Comparison of ENCODE assay signal across 21 cellular contexts in the genomic region with DNA sequence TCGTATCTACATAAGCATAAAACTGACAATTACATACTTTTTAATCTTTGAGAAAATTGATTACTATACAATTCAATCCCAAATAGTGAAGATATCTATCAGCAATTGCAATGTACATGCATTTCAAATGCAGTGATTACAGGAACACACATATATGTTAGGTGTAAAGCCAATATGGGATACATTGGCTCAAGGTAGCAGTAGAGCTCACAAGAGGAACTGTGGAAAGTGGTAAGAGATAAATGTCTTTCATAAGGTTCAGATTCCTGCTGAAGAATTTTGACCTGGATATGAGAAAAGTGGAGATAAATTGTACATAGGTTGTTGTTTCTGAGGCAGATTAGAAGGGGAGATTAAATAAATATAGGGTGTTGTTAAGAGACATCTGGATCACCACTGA.
DNase-seq lines count a peak whose midpoint lies in the region; ATAC-seq and TF ChIP-seq lines count a peak whose summit lies in the region.
"Had no signal": no experiment of that assay in that cellular context is flagged by ENCODE, and none has a peak within 500 bp of the region (broad histone marks: within the 10 kb centered on the region; RNA-seq: fewer than 3 reads in every experiment).

No MANE protein-coding gene starts in this region.

- DNase-seq in COR-L47 (lab: John Stamatoyannopoulos, UW) (peak; percentile 7), HCT116 (ENCODE audit: low read depth, low spot score) (no peak), renal cortical epithelial cell (ENCODE audit: low read depth) (peak; percentile 13), OCI-M1 (lab: John Stamatoyannopoulos, UW) (no peak), NCI-H82 treated with DMSO at 0.1 percent for 48 hours (lab: John Stamatoyannopoulos, UW; ENCODE audit: unreplicated experiment) (no peak)
- DNase-seq: activated CD4-positive, alpha-beta memory T cell treated with anti-CD3 and anti-CD28 coated beads for 36 hours; activated CD4-positive, CD25-positive, alpha-beta regulatory T cell; activated effector memory CD4-positive, alpha-beta T cell treated with anti-CD3 and anti-CD28 coated beads, Interleukin-2, amount 50 U/mL, for 16 hours; activated naive CD8-positive, alpha-beta T cell treated with anti-CD3 and anti-CD28 coated beads, Interleukin-2, amount 10 ng/mL, durations not matched to agents 7 days and 5 days; AML-193; CD8-positive, alpha-beta memory T cell; cerebellar nuclear complex; mammary epithelial cell; NCI-H1092; NCI-H2029; NCI-H526 treated with DMSO at 0.1 percent for 48 hours; SW 1271 had no signal

- H2AFZ ChIP-seq in HCT116 (ENCODE audit: low read depth, low read length, poor library complexity, severe bottlenecking) = peak overlapping the region; percentile 55

- no peak for TF ChIP-seq POLR2A in HCT116 (IDR thresholded peaks at IDR 0.05; ENCODE audit: borderline replicate concordance, extremely low read depth, insufficient read depth, insufficient read length)

- POLR2A ChIA-PET in HCT116 (lab: Charles Lee) = no interaction called here

- no peaks in the 10 kb centered on the region for H3K36me3 ChIP-seq in HCT116 (ENCODE audit: control insufficient read depth in 1 of 2, insufficient read depth in 2 of 2, low read length in 2 of 2)
- H3K36me3 ChIP-seq: vagina had no signal

- H3K79me2 ChIP-seq in HCT116 (ENCODE audit: insufficient read depth, low read length) = no peaks in the 10 kb centered on the region

- H3K27ac ChIP-seq in HCT116 (ENCODE audit: low read depth, low read length) (no peak overlapping the region), VCaP (no peak overlapping the region)
- H3K27ac ChIP-seq: vagina had no signal

- no TSS peak for BruUV-seq in HCT116 (replicated peaks; lab: Mats Ljungman, UMichigan)

- RAD21 ChIA-PET in HCT116 (lab: Charles Lee; ENCODE audit: low non-redundant PET in 1 of 2, low total read pairs in 2 of 2, uncharacterized antibody in 2 of 2, unreplicated experiment in 2 of 2) = no interaction called here

- no peaks in the 10 kb centered on the region for H3K4me1 ChIP-seq in HCT116 (ENCODE audit: control insufficient read depth in 1 of 2, insufficient read depth in 2 of 2, low read length in 2 of 2)
- H3K4me1 ChIP-seq: vagina had no signal

- no peak overlapping the region for H3K4me3 ChIP-seq in HCT116 (replicated peaks in 1 of 2; ENCODE audit: low read depth in 1 of 2, low read length in 2 of 2)
- H3K4me3 ChIP-seq: vagina had no signal

- no peaks in the 10 kb centered on the region for H3K27me3 ChIP-seq in HCT116 (ENCODE audit: insufficient read depth, low read length)
- H3K27me3 ChIP-seq: vagina had no signal

- no peaks in the 10 kb centered on the region for H3K9me2 ChIP-seq in HCT116 (ENCODE audit: insufficient read depth)

- TF ChIP-seq RAD21 in HCT116 (IDR thresholded peaks at IDR 0.05; ENCODE audit: low read depth) = peak; percentile 46

- no peak overlapping the region for H3K4me2 ChIP-seq in HCT116 (ENCODE audit: low read length)

- peak in 2 of 3 experiments; percentile 25 to 39; a peak in 2 of 6 replicates for TF ChIP-seq CTCF in HCT116 (IDR thresholded peaks at IDR 0.05 in 2 of 3, conservative IDR thresholded peaks at IDR 0.05 in 1 of 3; ENCODE audit: borderline replicate concordance in 1 of 3, insufficient read depth in 1 of 3, low read depth in 2 of 3, low read length in 2 of 3)
- peak; percentile 69 for TF ChIP-seq CTCF in VCaP (conservative IDR thresholded peaks at IDR 0.05)

- H3K9ac ChIP-seq in HCT116 (ENCODE audit: low read length) = no peak overlapping the region

- H3K9me3 ChIP-seq in HCT116 (ENCODE audit: control insufficient read depth in 1 of 2, insufficient read depth in 1 of 2, low read depth in 1 of 2, low read length in 2 of 2) = no peaks in the 10 kb centered on the region
- H3K9me3 ChIP-seq: vagina had no signal

- CTCF ChIA-PET in HCT116 (lab: Charles Lee) = no interaction called here

- intact Hi-C loops in HCT116 (cut with micrococcal nuclease) = loop anchor here (2.0 kb wide), 1 partner anchor 266 kb away; no protein-coding TSS in a partner anchor

- H4K20me1 ChIP-seq in HCT116 (ENCODE audit: insufficient read depth) = no peaks in the 10 kb centered on the region

- ATAC-seq in HCT116 (no peak; the same call in 1 of the 2 replicates), HG03135 (IDR thresholded peaks at IDR 0.05; ENCODE audit: unreplicated experiment) (no peak)
- ATAC-seq: stimulated activated memory B cell treated with anti-CD40 and anti-IgM and Interleukin-4, amounts not matched to agents 10 μg/mL and 1 μg/mL and 100 μg/mL, for 72 hours had no signal

TF ChIP-seq in HCT116, 20 proteins besides CTCF, POLR2A, EP300 and RAD21:
- TF ChIP-seq FOSL1 (IDR thresholded peaks at IDR 0.05; ENCODE audit: low read depth) (no peak), EZH2phosphoT487 (IDR thresholded peaks at IDR 0.05; ENCODE audit: borderline replicate concordance) (no peak)

Comparison
In these comparisons a context has a peak if more than half of its experiments do, and no peak if none do; other contexts are left out.
1. DNase-seq: peak in COR-L47 (single experiment) and renal cortical epithelial cell (single experiment); none in HCT116 (single experiment), OCI-M1 (single experiment) and NCI-H82 treated with DMSO at 0.1 percent for 48 hours (single experiment).